2 cellular contexts compared by ENCODE assay signal in the genomic region with DNA sequence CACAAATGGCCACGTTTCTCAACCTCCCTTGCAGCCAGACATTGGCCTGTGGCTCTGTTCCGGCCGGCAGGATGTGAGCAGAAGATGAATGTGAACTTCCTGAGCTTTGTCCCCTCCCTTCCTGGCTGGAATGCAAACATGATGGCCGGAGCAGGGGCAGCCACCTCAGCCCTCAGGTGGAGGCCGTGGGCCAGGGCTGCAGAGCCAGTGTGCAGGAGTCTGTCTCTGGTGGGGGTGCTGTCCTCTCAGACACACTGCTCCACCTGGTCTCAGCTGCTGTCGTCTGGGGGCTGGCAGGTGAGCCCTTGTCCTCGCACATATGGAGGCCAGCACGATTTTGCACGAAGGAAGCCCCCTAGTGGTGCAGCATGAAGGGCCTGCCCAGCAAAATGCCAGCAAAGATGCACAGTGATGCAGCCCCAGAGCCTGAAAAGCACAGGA.
TF ChIP-seq lines count a peak whose summit lies in the region.

No MANE protein-coding gene starts in this region.

TF ChIP-seq in IMR-90, 13 proteins besides CTCF, POLR2A, EP300 and RAD21:
- TF ChIP-seq BHLHE40 (IDR thresholded peaks at IDR 0.05; ENCODE audit: low read depth, low read length) (no peak), SMC3 (IDR thresholded peaks at IDR 0.05; ENCODE audit: low read depth, low read length) (no peak), FOS (IDR thresholded peaks at IDR 0.05; ENCODE audit: low read depth, low read length) (no peak), MAFK (IDR thresholded peaks at IDR 0.05; ENCODE audit: low read depth, low read length) (no peak), MXI1 (IDR thresholded peaks at IDR 0.05; ENCODE audit: borderline replicate concordance, low read depth, low read length) (no peak), MAZ (IDR thresholded peaks at IDR 0.05; ENCODE audit: borderline replicate concordance, low read depth, low read length) (no peak), USF2 (IDR thresholded peaks at IDR 0.05; ENCODE audit: low read depth, low read length) (no peak)

TF ChIP-seq in K562, 482 proteins besides CTCF, POLR2A, EP300 and RAD21:
- TF ChIP-seq L3MBTL2 (IDR thresholded peaks at IDR 0.05) (peak; percentile 62; the same call in 1 of the 2 replicates), ZBED1 (IDR thresholded peaks at IDR 0.05) (no peak), BCOR (IDR thresholded peaks at IDR 0.05) (peak; percentile 30; the same call in 1 of the 2 replicates), E2F6 (IDR thresholded peaks at IDR 0.05; ENCODE audit: borderline replicate concordance in 1 of 2, extremely low read depth in 1 of 2, insufficient read depth in 1 of 2, insufficient read length in 1 of 2, low read depth in 1 of 2, low read length in 1 of 2, poor library complexity in 1 of 2, severe bottlenecking in 1 of 2) (peak in 1 of 2 experiments; percentile 50), ZNF23 (CRISPR knock-in tag; IDR thresholded peaks at IDR 0.05) (no peak), MGA (IDR thresholded peaks at IDR 0.05) (peak; percentile 53), GATA2 (CRISPR knock-in tag; IDR thresholded peaks at IDR 0.05) (no peak)
- TF ChIP-seq, protein P1, sequence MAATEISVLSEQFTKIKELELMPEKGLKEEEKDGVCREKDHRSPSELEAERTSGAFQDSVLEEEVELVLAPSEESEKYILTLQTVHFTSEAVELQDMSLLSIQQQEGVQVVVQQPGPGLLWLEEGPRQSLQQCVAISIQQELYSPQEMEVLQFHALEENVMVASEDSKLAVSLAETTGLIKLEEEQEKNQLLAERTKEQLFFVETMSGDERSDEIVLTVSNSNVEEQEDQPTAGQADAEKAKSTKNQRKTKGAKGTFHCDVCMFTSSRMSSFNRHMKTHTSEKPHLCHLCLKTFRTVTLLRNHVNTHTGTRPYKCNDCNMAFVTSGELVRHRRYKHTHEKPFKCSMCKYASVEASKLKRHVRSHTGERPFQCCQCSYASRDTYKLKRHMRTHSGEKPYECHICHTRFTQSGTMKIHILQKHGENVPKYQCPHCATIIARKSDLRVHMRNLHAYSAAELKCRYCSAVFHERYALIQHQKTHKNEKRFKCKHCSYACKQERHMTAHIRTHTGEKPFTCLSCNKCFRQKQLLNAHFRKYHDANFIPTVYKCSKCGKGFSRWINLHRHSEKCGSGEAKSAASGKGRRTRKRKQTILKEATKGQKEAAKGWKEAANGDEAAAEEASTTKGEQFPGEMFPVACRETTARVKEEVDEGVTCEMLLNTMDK (IDR thresholded peaks at IDR 0.05; ENCODE audit: borderline replicate concordance, insufficient read depth, low read depth, low read length, poor library complexity, severe bottlenecking), result peak; percentile 30
